8 cellular contexts compared by ENCODE assay signal in the genomic region with DNA sequence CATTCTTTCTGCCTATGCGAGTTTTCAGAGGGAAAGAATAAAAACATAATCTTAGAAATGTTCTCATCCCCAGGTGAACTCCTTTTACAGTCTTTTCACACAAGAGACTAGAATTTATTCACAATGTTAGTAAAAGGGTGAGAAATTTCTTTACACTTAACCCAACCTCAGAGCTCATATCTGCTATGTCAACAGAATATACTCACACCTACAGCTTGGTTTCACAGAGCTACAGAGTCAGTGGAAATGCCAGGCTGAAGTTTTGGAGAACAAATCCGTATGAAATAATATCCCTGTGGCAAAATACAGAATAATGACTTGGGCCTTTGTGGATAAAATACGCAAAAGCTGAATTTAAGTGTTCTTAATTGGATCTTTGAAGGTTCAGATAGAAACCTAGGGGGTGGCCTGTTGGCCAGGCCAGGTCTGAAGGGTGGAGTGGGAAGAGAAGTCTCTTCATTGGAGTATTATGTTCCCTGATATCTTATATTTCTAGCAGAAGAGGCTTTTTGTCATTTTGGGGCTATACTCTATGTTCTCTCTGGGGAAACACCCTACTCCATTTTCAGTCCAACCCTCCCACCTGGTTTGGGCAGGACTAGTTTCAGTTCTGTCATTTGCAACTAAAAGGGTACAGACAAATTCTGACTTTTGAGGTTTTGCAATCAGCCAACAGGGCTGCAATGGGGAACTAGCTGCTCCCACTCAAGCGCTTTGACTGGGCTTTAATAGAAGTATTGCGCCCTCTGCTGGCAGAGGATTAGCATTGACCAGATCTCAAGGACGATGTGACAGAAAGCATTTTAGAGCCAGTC. TPM values are rescaled to one million over a fixed set of nuclear protein-coding genes. Genes with fewer than 3 reads are reported as not detected.
A peak's percentile ranks its signal among the peaks of the same experiment; 100 is the strongest.
DNase-seq lines count a peak whose midpoint lies in the region; ATAC-seq, FAIRE-seq and TF ChIP-seq lines count a peak whose summit lies in the region.

No MANE protein-coding gene starts in this region.

- CTCF ChIA-PET in Calu3 (lab: Charles Lee) (interaction anchor here (1.0 to 2.8 kb wide), 4 partner anchors 11 to 318 kb away, joined by 3 to 8 read pairs (median 4); no protein-coding TSS in a partner anchor), H1 (lab: Charles Lee; ENCODE audit: partially characterized antibody) (interaction anchor here (0.6 to 6.1 kb wide), 33 partner anchors 8 to 323 kb away, joined by 3 to 51 read pairs (median 5); a partner anchor contains a TSS)
- CTCF ChIA-PET in activated CD8-positive, alpha-beta T cell treated with anti-CD3 and anti-CD28 coated beads, Interleukin-2, amount 10 ng/mL, durations not matched to agents 7 days and 5 days (lab: Charles Lee): interaction anchor here (0.7 to 5.2 kb wide), 49 partner anchors 9 to 466 kb away, joined by 3 to 72 read pairs (median 5); a partner anchor contains a TSS

- H2BK5ac ChIP-seq in H1 (ENCODE audit: low read depth, low read length): no peak overlapping the region

- H3K79me2 ChIP-seq in H1 (ENCODE audit: control insufficient read depth in 1 of 2, insufficient read depth in 2 of 2, low read length in 2 of 2): no peaks in the 10 kb centered on the region

- no peak overlapping the region for H2BK15ac ChIP-seq in H1 (ENCODE audit: low read length)

- H2AFZ ChIP-seq in H1 (ENCODE audit: low read length): peak overlapping the region; percentile 86

- no peaks in the 10 kb centered on the region for H3K27me3 ChIP-seq in H1 (replicated peaks in 1 of 4; ENCODE audit: control insufficient read depth in 3 of 4, extremely low read depth in 1 of 4, insufficient read depth in 3 of 4, low read length in 3 of 4)

- H3K36me3 ChIP-seq in H1 (ENCODE audit: control insufficient read depth in 2 of 4, insufficient read depth in 4 of 4, low read length in 3 of 4): no peaks in the 10 kb centered on the region
- H3K36me3 ChIP-seq in mucosa of descending colon (ENCODE audit: low read depth): no peaks in the 10 kb centered on the region

- H3K9me3 ChIP-seq in H1 (ENCODE audit: insufficient read depth in 2 of 2, low read depth in 1 of 2, low read length in 1 of 2) (no peaks in the 10 kb centered on the region), mucosa of descending colon (no peaks in the 10 kb centered on the region)

- no peak overlapping the region for H3K18ac ChIP-seq in H1 (ENCODE audit: extremely low read depth, low read length)

- BruUV-seq in Calu3 (replicated peaks; lab: Mats Ljungman, UMichigan): no TSS peak

- H3K4me3 Mint-ChIP-seq in Calu3 (ENCODE audit: low read depth, unreplicated experiment): no peak overlapping the region
- no peak overlapping the region for H3K4me3 Mint-ChIP-seq in activated CD8-positive, alpha-beta T cell treated with anti-CD3 and anti-CD28 coated beads, Interleukin-2, amount 10 ng/mL, durations not matched to agents 7 days and 5 days

- POLR2A ChIA-PET in activated CD8-positive, alpha-beta T cell treated with anti-CD3 and anti-CD28 coated beads, Interleukin-2, amount 10 ng/mL, durations not matched to agents 7 days and 5 days (lab: Charles Lee): interaction anchor here (0.5 to 1.1 kb wide), 3 partner anchors 53 to 80 kb away, joined by 3 to 6 read pairs (median 5); no protein-coding TSS in a partner anchor
- POLR2A ChIA-PET in H1 (lab: Charles Lee; ENCODE audit: partially characterized antibody): interaction anchor here (1.1 kb wide), 1 partner anchor 22 kb away, joined by 3 read pairs; no protein-coding TSS in a partner anchor

- no peak overlapping the region for H3K23ac ChIP-seq in H1 (ENCODE audit: insufficient read length)

- no peak overlapping the region for H3K4ac ChIP-seq in H1 (replicated peaks; ENCODE audit: insufficient read length, low read depth, low read length)

- no peak overlapping the region for H4K91ac ChIP-seq in H1 (replicated peaks; ENCODE audit: insufficient read length, low read length)

- no peak for TF ChIP-seq EP300 in H1 (IDR thresholded peaks at IDR 0.05; ENCODE audit: borderline replicate concordance in 1 of 2, low read depth in 2 of 2, low read length in 2 of 2)

- H3K4me1 Mint-ChIP-seq in Calu3 (ENCODE audit: low read depth, unreplicated experiment): no peaks in the 10 kb centered on the region
- H3K4me1 Mint-ChIP-seq in activated CD8-positive, alpha-beta T cell treated with anti-CD3 and anti-CD28 coated beads, Interleukin-2, amount 10 ng/mL, durations not matched to agents 7 days and 5 days (ENCODE audit: low read depth): peaks cover 10% of the 10 kb centered on the region

- H4K8ac ChIP-seq in H1 (ENCODE audit: extremely low read depth, insufficient read depth, low read length): no peak overlapping the region

- H3K27me3 Mint-ChIP-seq in Calu3 (ENCODE audit: unreplicated experiment): peaks cover 20% of the 10 kb centered on the region
- peaks cover 10% of the 10 kb centered on the region for H3K27me3 Mint-ChIP-seq in activated CD8-positive, alpha-beta T cell treated with anti-CD3 and anti-CD28 coated beads, Interleukin-2, amount 10 ng/mL, durations not matched to agents 7 days and 5 days (ENCODE audit: low read depth)

- no peak overlapping the region for H3K27ac ChIP-seq in H1 (ENCODE audit: low read depth, low read length)

- H3K23me2 ChIP-seq in H1 (ENCODE audit: low read depth, low read length): no peaks in the 10 kb centered on the region

- H3K4me2 ChIP-seq in H1 (ENCODE audit: insufficient read depth in 1 of 2, low read depth in 2 of 2, low read length in 2 of 2): no peak overlapping the region

- no peaks in the 10 kb centered on the region for H3K9me3 Mint-ChIP-seq in Calu3 (ENCODE audit: low read depth, unreplicated experiment)
- H3K9me3 Mint-ChIP-seq in activated CD8-positive, alpha-beta T cell treated with anti-CD3 and anti-CD28 coated beads, Interleukin-2, amount 10 ng/mL, durations not matched to agents 7 days and 5 days (ENCODE audit: insufficient read depth): no peaks in the 10 kb centered on the region

- peak; percentile 99 for ATAC-seq in GM21423 (IDR thresholded peaks at IDR 0.05; ENCODE audit: unreplicated experiment)
- ATAC-seq in activated CD8-positive, alpha-beta T cell treated with anti-CD3 and anti-CD28 coated beads, Interleukin-2, amount 10 ng/mL, durations not matched to agents 7 days and 5 days: peak; percentile 95
- ATAC-seq in mucosa of descending colon: peak; percentile 96

- no peaks in the 10 kb centered on the region for H3K79me1 ChIP-seq in H1 (ENCODE audit: low read depth, low read length)

- H3K56ac ChIP-seq in H1 (replicated peaks; ENCODE audit: insufficient read length, low read depth, low read length): no peak overlapping the region

- no peak overlapping the region for H2BK20ac ChIP-seq in H1 (ENCODE audit: low read length)

- no peaks in the 10 kb centered on the region for H3K36me3 Mint-ChIP-seq in Calu3 (ENCODE audit: insufficient read depth, unreplicated experiment)
- H3K36me3 Mint-ChIP-seq in activated CD8-positive, alpha-beta T cell treated with anti-CD3 and anti-CD28 coated beads, Interleukin-2, amount 10 ng/mL, durations not matched to agents 7 days and 5 days (ENCODE audit: low read depth): no peaks in the 10 kb centered on the region

- H3K4me1 ChIP-seq in H1 (replicated peaks in 1 of 4; ENCODE audit: control insufficient read depth in 3 of 4, insufficient read depth in 4 of 4, low read length in 3 of 4): no peaks in the 10 kb centered on the region
- no peaks in the 10 kb centered on the region for H3K4me1 ChIP-seq in mucosa of descending colon (ENCODE audit: low read depth)

- no peak overlapping the region for H3K14ac ChIP-seq in H1 (ENCODE audit: insufficient read length)

- no peak overlapping the region for H4K5ac ChIP-seq in H1 (ENCODE audit: insufficient read length, low read depth, low read length)

- FAIRE-seq in HTR-8/SVneo (lab: Jason Lieb, UNC) (peak; percentile 13), H1 (lab: Jason Lieb, UNC) (peak; percentile 98)

- TF ChIP-seq CTCF in Calu3 (IDR thresholded peaks at IDR 0.05; ENCODE audit: unreplicated experiment) (peak; percentile 77), H1 (IDR thresholded peaks at IDR 0.05; ENCODE audit: control extremely low read depth in 1 of 3, insufficient read depth in 1 of 3, low read depth in 1 of 3, low read length in 3 of 3) (peak; percentile 46 to 98 (median 92)), mucosa of descending colon (IDR thresholded peaks at IDR 0.05) (peak; percentile 79)

- peak; percentile 91 to 97 for TF ChIP-seq RAD21 in H1 (IDR thresholded peaks at IDR 0.05 in 1 of 2, conservative IDR thresholded peaks at IDR 0.05 in 1 of 2; ENCODE audit: low read depth in 2 of 2, low read length in 2 of 2)

- intact Hi-C loops in Calu3 (cut with micrococcal nuclease; ENCODE audit: unreplicated experiment) (loop anchor here (5.0 to 10.0 kb wide), 3 partner anchors 79 to 319 kb away; no protein-coding TSS in a partner anchor), mucosa of descending colon (cut with DNase I, micrococcal nuclease) (loop anchor here (5.0 kb wide), 2 partner anchors 79 to 319 kb away; no protein-coding TSS in a partner anchor)

- no peak overlapping the region for H2BK120ac ChIP-seq in H1 (replicated peaks; ENCODE audit: low read depth, low read length)

- H3K4me3 ChIP-seq in H1 (ENCODE audit: extremely low read depth in 1 of 4, insufficient read depth in 2 of 4, low read depth in 3 of 4, low read length in 4 of 4) (no peak overlapping the region), mucosa of descending colon (no peak overlapping the region)

- H4K20me1 ChIP-seq in H1 (replicated peaks in 1 of 2; ENCODE audit: control insufficient read depth in 1 of 2, insufficient read depth in 2 of 2, low read length in 2 of 2): no peaks in the 10 kb centered on the region

- no peak overlapping the region for H2BK12ac ChIP-seq in H1 (ENCODE audit: low read depth, low read length)

- 42% methylated on average over 6 of the region's 6 CpGs; no CpG with 5 or more reads in 1 of the 2 experiments for WGBS in H1 (ENCODE audit: extremely low coverage in 1 of 2, insufficient coverage in 1 of 2, insufficient read length in 1 of 2, insufficient replicate concordance in 2 of 2, low coverage in 1 of 2, low lambda C conversion rate in 2 of 2, missing lambda C conversion rate in 1 of 2), 2 experiments

- no peak overlapping the region for H2AK5ac ChIP-seq in H1 (ENCODE audit: low read depth, low read length)

- H3K9ac ChIP-seq in H1 (replicated peaks in 1 of 4; ENCODE audit: extremely low read depth in 1 of 4, low read depth in 3 of 4, low read length in 3 of 4): no peak overlapping the region

- TF ChIP-seq POLR2A in H1 (IDR thresholded peaks at IDR 0.05; ENCODE audit: control extremely low read depth in 1 of 2, low read depth in 2 of 2, low read length in 2 of 2): no peak

- no peak overlapping the region for H3K27ac Mint-ChIP-seq in Calu3 (ENCODE audit: unreplicated experiment)
- peak overlapping the region; percentile 18 for H3K27ac Mint-ChIP-seq in activated CD8-positive, alpha-beta T cell treated with anti-CD3 and anti-CD28 coated beads, Interleukin-2, amount 10 ng/mL, durations not matched to agents 7 days and 5 days

- peak; percentile 75 for DNase-seq in Calu3
- DNase-seq in HTR-8/SVneo (ENCODE audit: insufficient read length, low spot score): peak; percentile 45
- peak; percentile 81 for DNase-seq in NK-92 treated with Interleukin-12 subunit alpha and Interleukin-12 subunit beta, amount 100 ng/mL, for 24 hours (lab: John Stamatoyannopoulos, UW)
- DNase-seq in activated CD8-positive, alpha-beta T cell treated with anti-CD3 and anti-CD28 coated beads, Interleukin-2, amount 10 ng/mL, durations not matched to agents 7 days and 5 days: peak; percentile 91
- peak; percentile 29 to 79 for DNase-seq in H1 (ENCODE audit: low read depth in 1 of 2, low spot score in 2 of 2)
- DNase-seq in mucosa of descending colon: peak; percentile 47 to 77 (median 59)
- DNase-seq in stimulated activated CD8-positive, alpha-beta memory T cell treated with anti-CD3 and anti-CD28 coated beads, Interleukin-7, amount 100 ng/mL, for 1 hour (ENCODE audit: low read depth in 2 of 2): peak; percentile 69 to 70

RNA-seq across cellular contexts. Expression of a gene that starts 25.7 kb away (rescaled TPM):
- total RNA-seq in Calu3 (2022) (2.4 and 2.5 TPM in 2 replicates), mucosa of descending colon (1 to 10 TPM; 1.5 to 2.6 (median 1.9) TPM)
- 1 to 10 TPM; 2.4 to 2.6 TPM for total RNA-seq in activated CD8-positive, alpha-beta T cell treated with anti-CD3 and anti-CD28 coated beads, Interleukin-2, amount 10 ng/mL, durations not matched to agents 7 days and 5 days
- 1.1 TPM in 2 replicates for total RNA-seq in H1 (2021; fragmentation: NEBNext Ultra II Directional; extraction: Animal tissue kit (Norgen Biotek cat#: 25700))
- 1.1 and 1.5 TPM in 2 replicates for polyA plus RNA-seq in H1 (2011; rRNA removed)
- 1.5 TPM for polyA plus RNA-seq in H1 (2011; cell fraction: cytosol; rRNA removed)
- polyA plus RNA-seq in H1 (2011; cell fraction: nucleus; rRNA removed): 0.66 TPM
- polyA plus RNA-seq in H1 (2012, experiment 1 of 2): 0.59 to 1.1 TPM (median 0.66 TPM) in 4 replicates
- 0.07 TPM for polyA plus RNA-seq in H1 (2012, experiment 2 of 2)
- 1.4 TPM for polyA plus RNA-seq in H1 (2013, experiment 1 of 2)
- polyA plus RNA-seq in H1 (2013, experiment 2 of 2): 0.99 TPM
- polyA minus RNA-seq in H1 (2011; rRNA and poly(A)+ RNA removed): 1.3 and 1.4 TPM in 2 replicates
- 0.44 TPM for polyA minus RNA-seq in H1 (2011; cell fraction: cytosol; rRNA and poly(A)+ RNA removed)
- polyA minus RNA-seq in H1 (2011; cell fraction: nucleus; rRNA and poly(A)+ RNA removed): 1.3 TPM

RNA-seq across cellular contexts. Expression of a gene that starts 26.0 kb away (rescaled TPM):
- total RNA-seq in Calu3 (2022): 4.2 and 4.5 TPM in 2 replicates
- 1 to 10 TPM; 2.2 to 2.6 TPM for total RNA-seq in activated CD8-positive, alpha-beta T cell treated with anti-CD3 and anti-CD28 coated beads, Interleukin-2, amount 10 ng/mL, durations not matched to agents 7 days and 5 days
- 4.4 and 4.9 TPM in 2 replicates for total RNA-seq in H1 (2021; fragmentation: NEBNext Ultra II Directional; extraction: Animal tissue kit (Norgen Biotek cat#: 25700))
- 7.3 and 10.6 TPM in 2 replicates for polyA plus RNA-seq in H1 (2011; rRNA removed)
- 4.6 TPM for polyA plus RNA-seq in H1 (2011; cell fraction: cytosol; rRNA removed)
- polyA plus RNA-seq in H1 (2011; cell fraction: nucleus; rRNA removed): 7.6 TPM
- 1.8 to 2.4 TPM (median 2.0 TPM) in 4 replicates for polyA plus RNA-seq in H1 (2012, experiment 1 of 2)
- 0.18 TPM for polyA plus RNA-seq in H1 (2012, experiment 2 of 2)
- 2.3 TPM for polyA plus RNA-seq in H1 (2013, experiment 1 of 2)
- polyA plus RNA-seq in H1 (2013, experiment 2 of 2): 3.2 TPM
- polyA minus RNA-seq in H1 (2011; rRNA and poly(A)+ RNA removed): 36.3 and 44.3 TPM in 2 replicates
- 6.4 TPM for polyA minus RNA-seq in H1 (2011; cell fraction: cytosol; rRNA and poly(A)+ RNA removed)
- 25.6 TPM for polyA minus RNA-seq in H1 (2011; cell fraction: nucleus; rRNA and poly(A)+ RNA removed)
- 1 to 10 TPM; 1.9 to 9.7 (median 2.7) TPM for total RNA-seq in mucosa of descending colon
